ENCODE assay signal across 11 cellular contexts in the genomic region with DNA sequence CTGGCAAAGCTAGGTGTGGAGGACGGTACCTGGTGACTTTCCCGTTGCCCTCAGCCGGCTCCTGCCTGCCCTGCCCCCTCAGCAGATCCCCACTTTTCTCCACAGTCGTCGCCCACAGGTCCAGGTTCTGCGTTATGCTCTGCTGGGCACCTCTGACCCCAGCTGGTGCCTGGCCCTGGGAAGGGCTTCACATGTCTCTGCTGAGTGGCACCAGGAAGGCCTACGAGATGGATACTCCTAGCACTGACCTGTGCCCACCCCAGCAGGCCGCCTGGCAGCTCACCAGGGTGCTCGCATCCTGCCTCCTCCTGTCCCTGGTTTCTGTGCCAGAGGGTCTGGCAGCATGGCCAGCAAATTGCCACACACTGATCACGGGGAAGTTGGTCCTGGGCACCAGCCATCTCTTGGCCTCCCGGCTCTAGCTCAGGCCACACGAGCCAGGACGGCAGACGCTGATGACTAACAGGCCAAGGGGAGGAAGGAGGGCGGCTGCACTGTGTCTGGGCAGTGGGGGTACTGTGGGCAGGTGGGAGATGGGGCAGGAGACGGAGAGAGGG. TPM values are rescaled to one million over a fixed set of nuclear protein-coding genes. Genes with fewer than 3 reads are reported as not detected.
A peak's percentile ranks its signal among the peaks of the same experiment; 100 is the strongest.
DNase-seq lines count a peak whose midpoint lies in the region; ATAC-seq and TF ChIP-seq lines count a peak whose summit lies in the region.
"Had no signal": no experiment of that assay in that cellular context is flagged by ENCODE, and none has a peak within 500 bp of the region (broad histone marks: within the 10 kb centered on the region; RNA-seq: fewer than 3 reads in every experiment).

No MANE protein-coding gene starts in this region.

- peak overlapping the region; percentile 65 for H3K9ac ChIP-seq in mesenchymal stem cell (ENCODE audit: low read length)

- H3K27ac ChIP-seq in mesenchymal stem cell (ENCODE audit: low read length, poor library complexity, severe bottlenecking), result no peak overlapping the region
- H3K27ac ChIP-seq in thoracic aorta, result peak overlapping the region; percentile 89
- H3K27ac ChIP-seq: epithelial cell of prostate, neutrophil had no signal

- peak overlapping the region; percentile 77 for H4K91ac ChIP-seq in mesenchymal stem cell (ENCODE audit: low read length)

- H3K79me1 ChIP-seq in mesenchymal stem cell (replicated peaks; ENCODE audit: low read length, poor library complexity, severe bottlenecking), result peaks cover 32% of the 10 kb centered on the region

- peak overlapping the region; percentile 81 for H3K27ac Mint-ChIP-seq in T-helper 17 cell

- peaks cover 11% of the 10 kb centered on the region for H3K4me1 Mint-ChIP-seq in T-helper 17 cell

- POLR2A ChIA-PET in HEK293T (lab: Yijun Ruan, JAX), result no interaction called here

- H3K36me3 ChIP-seq in mesenchymal stem cell (ENCODE audit: control insufficient read depth in 1 of 2, insufficient read depth in 2 of 2, low read depth in 1 of 2, low read length in 2 of 2), result peaks cover 61 to 65% of the 10 kb centered on the region in 2 experiments
- peaks cover 21% of the 10 kb centered on the region for H3K36me3 ChIP-seq in thoracic aorta

- CTCF ChIA-PET in HEK293T (lab: Yijun Ruan, JAX), result interaction anchor here (2.1 kb wide), 1 partner anchor 48 kb away, joined by 8 read pairs; no protein-coding TSS in a partner anchor

- peak overlapping the region in 1 of 2 experiments; percentile 36 for H3K23ac ChIP-seq in mesenchymal stem cell (ENCODE audit: low read length in 2 of 2)

- H3K9me3 ChIP-seq in T-helper 17 cell (ENCODE audit: control insufficient read depth, low read length, poor library complexity, severe bottlenecking) (no peaks in the 10 kb centered on the region), mesenchymal stem cell (ENCODE audit: control insufficient read depth, low read length) (no peaks in the 10 kb centered on the region), thoracic aorta (no peaks in the 10 kb centered on the region)
- H3K9me3 ChIP-seq: neutrophil had no signal

- no peak for TF ChIP-seq CTCF in thoracic aorta (IDR thresholded peaks at IDR 0.05)

- peak overlapping the region; percentile 10 for H4K8ac ChIP-seq in mesenchymal stem cell (ENCODE audit: low read length)

- no peak overlapping the region for H3K14ac ChIP-seq in mesenchymal stem cell (ENCODE audit: low read length in 2 of 2)

- H3K4me2 ChIP-seq in mesenchymal stem cell (ENCODE audit: low read length, poor library complexity, severe bottlenecking), result no peak overlapping the region

- peak overlapping the region in 1 of 2 experiments; percentile 12 for H2BK12ac ChIP-seq in mesenchymal stem cell (ENCODE audit: low read length in 2 of 2)

- ATAC-seq in T-helper 17 cell, result no peak
- peak; percentile 4 for ATAC-seq in esophagus mucosa
- ATAC-seq in thoracic aorta (ENCODE audit: insufficient number of reproducible peaks, low FRiP score, low read depth), result peak; percentile 77
- no peak for ATAC-seq in HG03108 (IDR thresholded peaks at IDR 0.05; ENCODE audit: unreplicated experiment)

- peak overlapping the region; percentile 5 for H2AK5ac ChIP-seq in mesenchymal stem cell (ENCODE audit: low read length, severe bottlenecking)

- peaks cover 47% of the 10 kb centered on the region for H3K4me1 ChIP-seq in mesenchymal stem cell (ENCODE audit: control insufficient read depth, insufficient read depth, low read depth, low read length)
- peaks cover 18 to 31% of the 10 kb centered on the region in 2 donors for H3K4me1 ChIP-seq in thoracic aorta (ENCODE audit: control insufficient read depth in 1 of 2, low read depth in 2 of 2)

- WGBS in mesenchymal stem cell, result 94% methylated on average over 16 of the region's 16 CpGs

- H3K27me3 Mint-ChIP-seq in T-helper 17 cell, result no peaks in the 10 kb centered on the region

- H2AFZ ChIP-seq in mesenchymal stem cell (ENCODE audit: low read depth, low read length), result no peak overlapping the region

- H3K4me3 Mint-ChIP-seq in T-helper 17 cell, result no peak overlapping the region

- H3K4me3 ChIP-seq in mesenchymal stem cell (ENCODE audit: insufficient read depth in 1 of 2, low read depth in 1 of 2, low read length in 2 of 2), result no peak overlapping the region
- peak overlapping the region; percentile 1 for H3K4me3 ChIP-seq in thoracic aorta

- DNase-seq in T-helper 17 cell, result no peak
- peak; percentile 40 for DNase-seq in mesenchymal stem cell
- DNase-seq in thoracic aorta (ENCODE audit: low spot score), result peak; percentile 69
- DNase-seq in HEK293T (ENCODE audit: extremely low spot score), result no peak
- DNase-seq in kidney glomerular epithelial cell (lab: John Stamatoyannopoulos, UW), result no peak
- DNase-seq: activated T-cell treated with anti-CD3 and anti-CD28 coated beads, Interleukin-2, amount 50 U/mL, for 48 hours; SW 1271 had no signal

- H3K18ac ChIP-seq in mesenchymal stem cell (ENCODE audit: low read depth in 1 of 2, low read length in 2 of 2), result peak overlapping the region in 1 of 2 experiments; percentile 2

- peak overlapping the region in 1 of 2 experiments; percentile 59 for H3K4ac ChIP-seq in mesenchymal stem cell (ENCODE audit: low read depth in 1 of 2, low read length in 2 of 2)

- H2BK15ac ChIP-seq in mesenchymal stem cell (ENCODE audit: low read depth, poor library complexity, severe bottlenecking), result no peak overlapping the region

- H2BK5ac ChIP-seq in mesenchymal stem cell (ENCODE audit: low read depth, low read length, poor library complexity, severe bottlenecking), result no peak overlapping the region

- no peaks in the 10 kb centered on the region for H3K36me3 Mint-ChIP-seq in T-helper 17 cell (ENCODE audit: low read depth)

- H3K27me3 ChIP-seq in mesenchymal stem cell (ENCODE audit: control insufficient read depth in 1 of 2, insufficient read depth in 1 of 2, low read length in 2 of 2) (no peaks in the 10 kb centered on the region), thoracic aorta (replicated peaks; ENCODE audit: insufficient read depth) (no peaks in the 10 kb centered on the region)
- H3K27me3 ChIP-seq: neutrophil had no signal

- no peak overlapping the region for H2BK120ac ChIP-seq in mesenchymal stem cell (ENCODE audit: low read depth, low read length)

TF ChIP-seq in HEK293T, 16 proteins besides CTCF, POLR2A, EP300 and RAD21:
- TF ChIP-seq FOXA1 (IDR thresholded peaks at IDR 0.05) (no peak), NFRKB (IDR thresholded peaks at IDR 0.05) (no peak), ELF4 (IDR thresholded peaks at IDR 0.05) (no peak), HDGF (IDR thresholded peaks at IDR 0.05; ENCODE audit: borderline replicate concordance) (no peak), CTBP1 (IDR thresholded peaks at IDR 0.05; ENCODE audit: borderline replicate concordance) (no peak), TARDBP (IDR thresholded peaks at IDR 0.05) (no peak), FOXM1 (IDR thresholded peaks at IDR 0.05; ENCODE audit: borderline replicate concordance) (no peak), LEF1 (IDR thresholded peaks at IDR 0.05; ENCODE audit: borderline replicate concordance) (no peak), L3MBTL2 (conservative IDR thresholded peaks at IDR 0.05) (no peak)

RNA-seq across cellular contexts. Expression of a gene that starts 13.8 kb away (rescaled TPM):
- total RNA-seq in T-helper 17 cell (10 to 100 TPM; 41.4 to 52.0 TPM), esophagus mucosa (39.4 TPM), thoracic aorta (10 to 100 TPM; 38.4 to 56.5 TPM)
- 70.6 TPM for polyA plus RNA-seq in mesenchymal stem cell (2013, experiment 1 of 2)
- 69.9 TPM for polyA plus RNA-seq in mesenchymal stem cell (2013, experiment 2 of 2)

RNA-seq across cellular contexts. Expression of a gene that starts 51.3 kb away (rescaled TPM):
- total RNA-seq in T-helper 17 cell (100 to 1,000 TPM; 229 to 275 TPM), esophagus mucosa (113 TPM), thoracic aorta (10 to 100 TPM; 62.8 to 83.7 TPM)
- polyA plus RNA-seq in mesenchymal stem cell (2013, experiment 1 of 2), result 67.4 TPM
- polyA plus RNA-seq in mesenchymal stem cell (2013, experiment 2 of 2), result 68.8 TPM

Comparison
In these comparisons a context has a peak if more than half of its experiments do, and no peak if none do; other contexts are left out.
1. ATAC-seq: peak in esophagus mucosa (single experiment) and thoracic aorta (single experiment); none in T-helper 17 cell (single experiment) and HG03108 (single experiment).
2. DNase-seq: peak in mesenchymal stem cell (single experiment) and thoracic aorta (single experiment); none in T-helper 17 cell (0 of 3), HEK293T (single experiment) and kidney glomerular epithelial cell (single experiment).